Comparison of ENCODE assay signal across 13 cellular contexts in the genomic region with DNA sequence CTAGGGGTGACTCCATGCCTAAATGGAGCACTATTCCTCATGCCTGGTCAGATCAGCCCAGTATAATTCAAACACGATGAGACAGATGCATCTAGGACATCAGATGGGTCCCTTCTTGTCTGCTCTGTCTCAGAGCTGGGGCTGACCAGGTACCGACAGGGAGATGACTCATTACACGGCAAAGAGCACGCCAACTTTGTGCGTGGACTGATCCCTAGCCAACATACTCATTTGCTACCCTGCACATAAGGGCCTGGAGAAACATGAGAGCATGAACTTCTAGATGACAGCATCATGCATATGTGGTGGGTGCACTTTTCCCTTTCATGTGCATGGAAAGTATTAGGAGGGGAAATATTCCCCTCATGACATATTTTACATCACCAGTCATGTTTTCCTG. TPM values are rescaled to one million over a fixed set of nuclear protein-coding genes. Genes with fewer than 3 reads are reported as not detected.
DNase-seq lines count a peak whose midpoint lies in the region; ATAC-seq and TF ChIP-seq lines count a peak whose summit lies in the region.
"Had no signal": no experiment of that assay in that cellular context is flagged by ENCODE, and none has a peak within 500 bp of the region (broad histone marks: within the 10 kb centered on the region; RNA-seq: fewer than 3 reads in every experiment).

No MANE protein-coding gene starts in this region.

- no peak overlapping the region for H4K12ac ChIP-seq in trophoblast cell (ENCODE audit: low read depth, low read length)

- H3K27me3 ChIP-seq in mammary epithelial cell (ENCODE audit: insufficient read depth, low read length) (no peaks in the 10 kb centered on the region), trophoblast cell (ENCODE audit: insufficient read depth, low read length) (no peaks in the 10 kb centered on the region)

- H3K23ac ChIP-seq in trophoblast cell (ENCODE audit: low read length), result no peak overlapping the region

- H3K4me2 ChIP-seq in mammary epithelial cell (ENCODE audit: insufficient read depth, low read depth, low read length) (no peak overlapping the region), trophoblast cell (ENCODE audit: low read length) (no peak overlapping the region)

- no peak overlapping the region for H4K91ac ChIP-seq in trophoblast cell (ENCODE audit: low read depth, low read length)

- no peak overlapping the region for H3K27ac ChIP-seq in mammary epithelial cell (ENCODE audit: insufficient read depth, low read depth, low read length)
- H3K27ac ChIP-seq in trophoblast cell (ENCODE audit: low read depth, low read length), result no peak overlapping the region

- H3K14ac ChIP-seq in trophoblast cell (ENCODE audit: low read length), result no peak overlapping the region

- no peaks in the 10 kb centered on the region for H3K9me3 Mint-ChIP-seq in activated naive CD8-positive, alpha-beta T cell treated with anti-CD3 and anti-CD28 coated beads, Interleukin-2, amount 50 U/mL, for 24 hours
- no peaks in the 10 kb centered on the region for H3K9me3 Mint-ChIP-seq in activated naive CD8-positive, alpha-beta T cell treated with anti-CD3 and anti-CD28 coated beads for 36 hours
- H3K9me3 Mint-ChIP-seq in natural killer cell, result no peaks in the 10 kb centered on the region
- H3K9me3 Mint-ChIP-seq: CD4-positive, alpha-beta memory T cell had no signal

- no peak overlapping the region for H2BK5ac ChIP-seq in trophoblast cell (ENCODE audit: low read depth, low read length, poor library complexity)

- CTCF ChIA-PET in mammary epithelial cell (lab: Charles Lee; ENCODE audit: low non-redundant PET), result interaction anchor here (0.6 kb wide), 1 partner anchor 140 kb away, joined by 3 read pairs; no protein-coding TSS in a partner anchor

- H3K79me1 ChIP-seq in trophoblast cell (ENCODE audit: low read length), result no peaks in the 10 kb centered on the region

- no peaks in the 10 kb centered on the region for H3K9me3 ChIP-seq in mammary epithelial cell (replicated peaks; ENCODE audit: insufficient read depth, low read length)
- no peaks in the 10 kb centered on the region for H3K9me3 ChIP-seq in trophoblast cell (ENCODE audit: insufficient read depth, low read depth, low read length)
- H3K9me3 ChIP-seq: BE2C had no signal

- H3K4ac ChIP-seq in trophoblast cell (ENCODE audit: low read depth, low read length), result no peak overlapping the region

- in situ Hi-C loops in mammary epithelial cell (cut with MboI; ENCODE audit: low sequenced_read_pairs in 2 of 2), result loop anchor here in 1 of 2 donors (10.0 kb wide), 1 partner anchor 292 kb away; no protein-coding TSS in a partner anchor

- H3K36me3 Mint-ChIP-seq in activated naive CD8-positive, alpha-beta T cell treated with anti-CD3 and anti-CD28 coated beads, Interleukin-2, amount 50 U/mL, for 24 hours (ENCODE audit: low read depth), result no peaks in the 10 kb centered on the region
- no peaks in the 10 kb centered on the region for H3K36me3 Mint-ChIP-seq in activated naive CD8-positive, alpha-beta T cell treated with anti-CD3 and anti-CD28 coated beads for 36 hours
- H3K36me3 Mint-ChIP-seq in natural killer cell, result no peaks in the 10 kb centered on the region
- H3K36me3 Mint-ChIP-seq: CD4-positive, alpha-beta memory T cell had no signal

- ATAC-seq in activated naive CD8-positive, alpha-beta T cell treated with anti-CD3 and anti-CD28 coated beads, Interleukin-2, amount 50 U/mL, for 24 hours, result peak; percentile 45
- ATAC-seq in GM18498 (IDR thresholded peaks at IDR 0.05; ENCODE audit: unreplicated experiment) (no peak), natural killer cell (no peak)

- no peaks in the 10 kb centered on the region for H4K20me1 ChIP-seq in mammary epithelial cell (ENCODE audit: insufficient read depth, low read length)

- TF ChIP-seq CTCF in mammary epithelial cell (conservative IDR thresholded peaks at IDR 0.05 in 1 of 2, IDR thresholded peaks at IDR 0.05 in 1 of 2; ENCODE audit: extremely low read depth in 1 of 2, insufficient read depth in 1 of 2, low read depth in 1 of 2, low read length in 2 of 2) (no peak), natural killer cell (IDR thresholded peaks at IDR 0.05) (no peak)

- H2AFZ ChIP-seq in mammary epithelial cell (ENCODE audit: low read depth, low read length) (no peak overlapping the region), trophoblast cell (ENCODE audit: insufficient read depth, low read length, poor library complexity) (no peak overlapping the region)

- H4K8ac ChIP-seq in trophoblast cell (ENCODE audit: low read depth, low read length), result no peak overlapping the region

- intact Hi-C loops in mammary epithelial cell (cut with micrococcal nuclease), result no loop called here
- intact Hi-C loops in natural killer cell (cut with micrococcal nuclease), result loop anchor here (5.0 kb wide), 2 partner anchors 124 to 589 kb away; no protein-coding TSS in a partner anchor

- H3K27me3 Mint-ChIP-seq in activated naive CD8-positive, alpha-beta T cell treated with anti-CD3 and anti-CD28 coated beads, Interleukin-2, amount 50 U/mL, for 24 hours, result peaks cover 2% of the 10 kb centered on the region
- peaks cover 4% of the 10 kb centered on the region for H3K27me3 Mint-ChIP-seq in activated naive CD8-positive, alpha-beta T cell treated with anti-CD3 and anti-CD28 coated beads for 36 hours
- peaks cover 13 to 22% of the 10 kb centered on the region in 2 donors for H3K27me3 Mint-ChIP-seq in natural killer cell (ENCODE audit: low read depth in 2 of 2)

- BruUV-seq in mammary epithelial cell (replicated peaks; lab: Mats Ljungman, UMichigan), result no TSS peak

- peak overlapping the region; percentile 1 for H2BK12ac ChIP-seq in trophoblast cell (ENCODE audit: low read length)

- no peak overlapping the region for H3K18ac ChIP-seq in trophoblast cell (ENCODE audit: low read length)

- H3K4me3 Mint-ChIP-seq in activated naive CD8-positive, alpha-beta T cell treated with anti-CD3 and anti-CD28 coated beads, Interleukin-2, amount 50 U/mL, for 24 hours, result no peak overlapping the region
- H3K4me3 Mint-ChIP-seq in activated naive CD8-positive, alpha-beta T cell treated with anti-CD3 and anti-CD28 coated beads for 36 hours, result no peak overlapping the region
- H3K4me3 Mint-ChIP-seq in natural killer cell, result no peak overlapping the region
- H3K4me3 Mint-ChIP-seq: CD4-positive, alpha-beta memory T cell had no signal

- H2AK5ac ChIP-seq in trophoblast cell (ENCODE audit: low read length), result no peak overlapping the region

- WGBS in mammary epithelial cell (ENCODE audit: low coverage, missing lambda C conversion rate), result 77% methylated on average over 5 of the region's 5 CpGs
- no CpG with 5 or more reads among the region's 5 CpGs for WGBS in trophoblast cell (ENCODE audit: extremely low coverage, insufficient coverage, insufficient read length)

- H3K9ac ChIP-seq in mammary epithelial cell (ENCODE audit: insufficient read depth, low read length), result no peak overlapping the region
- no peak overlapping the region for H3K9ac ChIP-seq in trophoblast cell (ENCODE audit: low read length)

- DNase-seq in activated naive CD8-positive, alpha-beta T cell treated with anti-CD3 and anti-CD28 coated beads, Interleukin-2, amount 50 U/mL, for 24 hours, result no peak
- DNase-seq in activated naive CD8-positive, alpha-beta T cell treated with anti-CD3 and anti-CD28 coated beads for 36 hours, result no peak
- DNase-seq in M059J (ENCODE audit: low read depth) (peak; percentile 20), mammary epithelial cell (peak; percentile 18), trophoblast cell (no peak), GF-D8 (lab: John Stamatoyannopoulos, UW) (no peak), natural killer cell (no peak)
- DNase-seq: BE2C; CD4-positive, alpha-beta memory T cell; DMS79; IMR-90 had no signal

- dilution Hi-C loops in mammary epithelial cell (cut with HindIII; ENCODE audit: low sequenced_read_pairs), result no loop called here

- H2BK120ac ChIP-seq in trophoblast cell (ENCODE audit: insufficient read depth, low read length, poor library complexity), result no peak overlapping the region

- H3K4me3 ChIP-seq in mammary epithelial cell (replicated peaks in 1 of 3; ENCODE audit: insufficient read depth in 1 of 3, low read depth in 2 of 3, low read length in 3 of 3), result no peak overlapping the region
- no peak overlapping the region for H3K4me3 ChIP-seq in trophoblast cell (ENCODE audit: low read depth, low read length)

- H3K4me1 ChIP-seq in mammary epithelial cell (ENCODE audit: insufficient read depth, low read length), result peaks cover 13% of the 10 kb centered on the region
- peaks cover 2 to 4% of the 10 kb centered on the region in 2 experiments for H3K4me1 ChIP-seq in trophoblast cell (ENCODE audit: control insufficient read depth in 1 of 2, insufficient read depth in 2 of 2, low read length in 2 of 2)
- H3K4me1 ChIP-seq: BE2C had no signal

- peaks cover 30% of the 10 kb centered on the region for H3K4me1 Mint-ChIP-seq in activated naive CD8-positive, alpha-beta T cell treated with anti-CD3 and anti-CD28 coated beads, Interleukin-2, amount 50 U/mL, for 24 hours
- H3K4me1 Mint-ChIP-seq in activated naive CD8-positive, alpha-beta T cell treated with anti-CD3 and anti-CD28 coated beads for 36 hours, result peaks cover 23% of the 10 kb centered on the region
- peaks cover 16 to 19% of the 10 kb centered on the region in 2 donors for H3K4me1 Mint-ChIP-seq in natural killer cell

- H3K27ac Mint-ChIP-seq in activated naive CD8-positive, alpha-beta T cell treated with anti-CD3 and anti-CD28 coated beads, Interleukin-2, amount 50 U/mL, for 24 hours, result no peak overlapping the region
- no peak overlapping the region for H3K27ac Mint-ChIP-seq in activated naive CD8-positive, alpha-beta T cell treated with anti-CD3 and anti-CD28 coated beads for 36 hours
- no peak overlapping the region for H3K27ac Mint-ChIP-seq in natural killer cell
- H3K27ac Mint-ChIP-seq: CD4-positive, alpha-beta memory T cell had no signal

- H3K36me3 ChIP-seq in mammary epithelial cell (ENCODE audit: insufficient read depth, low read length) (no peaks in the 10 kb centered on the region), trophoblast cell (ENCODE audit: control insufficient read depth in 1 of 2, insufficient read depth in 2 of 2, low read length in 2 of 2) (no peaks in the 10 kb centered on the region)
- H3K36me3 ChIP-seq: BE2C had no signal

- no peaks in the 10 kb centered on the region for H3K79me2 ChIP-seq in mammary epithelial cell (ENCODE audit: insufficient read depth, low read length)
- no peaks in the 10 kb centered on the region for H3K79me2 ChIP-seq in trophoblast cell (ENCODE audit: control insufficient read depth, insufficient read depth, low read length, poor library complexity)

RNA-seq across cellular contexts. Expression of gene NPVF, which starts 35.0 kb away (rescaled TPM):
- not detected for total RNA-seq in activated naive CD8-positive, alpha-beta T cell treated with anti-CD3 and anti-CD28 coated beads for 36 hours
- not detected in 2 replicates for total RNA-seq in M059J (2014; rRNA removed; shearing (Covaris generic))
- total RNA-seq in mammary epithelial cell, result not detected
- not detected for polyA plus RNA-seq in mammary epithelial cell
- polyA minus RNA-seq in mammary epithelial cell, result not detected
- polyA plus RNA-seq in trophoblast cell (2013), result not detected in 2 replicates
- not detected for total RNA-seq in natural killer cell
- total RNA-seq: A172; CD4-positive, alpha-beta memory T cell; IMR-90 had no signal
- polyA plus RNA-seq: CD4-positive, alpha-beta memory T cell; IMR-90 had no signal

Comparison
In these comparisons a context has a peak if more than half of its experiments do, and no peak if none do; other contexts are left out.
1. DNase-seq: peak in M059J (single experiment) and mammary epithelial cell (single experiment); none in activated naive CD8-positive, alpha-beta T cell treated with anti-CD3 and anti-CD28 coated beads, Interleukin-2, amount 50 U/mL, for 24 hours (single experiment), activated naive CD8-positive, alpha-beta T cell treated with anti-CD3 and anti-CD28 coated beads for 36 hours (single experiment), trophoblast cell (0 of 2), GF-D8 (single experiment) and natural killer cell (single experiment).